ENCODE assay signal across 34 cellular contexts in the genomic region with DNA sequence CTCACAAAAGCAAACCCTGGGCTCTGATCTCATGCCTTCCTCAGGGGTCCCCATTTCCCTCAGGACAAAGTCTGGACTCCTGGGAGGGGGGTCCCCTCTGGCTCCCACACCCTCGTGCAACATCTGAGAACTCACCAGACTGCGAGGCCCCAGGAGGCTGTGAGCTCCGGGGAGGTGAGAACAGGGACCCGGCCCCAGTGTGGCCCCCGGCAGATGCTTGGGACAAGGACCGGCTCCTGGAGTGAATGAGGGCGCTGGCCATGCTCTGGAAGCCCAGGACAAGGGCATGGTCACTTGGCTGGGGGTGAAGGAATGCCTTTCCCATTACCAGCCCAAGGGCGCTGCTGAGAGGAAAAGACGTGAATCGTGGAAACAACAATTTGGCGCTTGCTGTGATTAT. TPM values are rescaled to one million over a fixed set of nuclear protein-coding genes. Genes with fewer than 3 reads are reported as not detected.
"Had no signal": no experiment of that assay in that cellular context is flagged by ENCODE, and none has a peak within 500 bp of the region (broad histone marks: within the 10 kb centered on the region; RNA-seq: fewer than 3 reads in every experiment).

No MANE protein-coding gene starts in this region.

- H3K9me3 Mint-ChIP-seq: activated CD4-positive, alpha-beta memory T cell treated with anti-CD3 and anti-CD28 coated beads, Interleukin-2, amount 10 ng/mL, durations not matched to agents 7 days and 5 days; activated CD4-positive, alpha-beta T cell treated with anti-CD3 and anti-CD28 coated beads, Interleukin-2, amount 10 ng/mL, durations not matched to agents 7 days and 5 days; activated naive CD4-positive, alpha-beta T cell treated with anti-CD3 and anti-CD28 coated beads, Interleukin-2, amount 10 ng/mL, durations not matched to agents 7 days and 5 days; activated naive CD4-positive, alpha-beta T cell treated with anti-CD3 and anti-CD28 coated beads, Interleukin-2, amount 50 U/mL, for 72 hours; activated naive CD8-positive, alpha-beta T cell treated with anti-CD3 and anti-CD28 coated beads, Interleukin-2, amount 10 ng/mL, durations not matched to agents 7 days and 5 days; activated T-cell treated with anti-CD3 and anti-CD28 coated beads, Interleukin-2, amount 50 U/mL, for 24 hours; activated T-cell treated with anti-CD3 and anti-CD28 coated beads, Interleukin-2, amount 50 U/mL, for 72 hours; WTC11 had no signal

- H3K27ac ChIP-seq: ascending aorta, breast epithelium, cardiac muscle cell, colonic mucosa, epithelial cell of prostate, esophagus squamous epithelium, gastroesophageal sphincter, heart right ventricle, VCaP had no signal

- H3K36me3 ChIP-seq: ascending aorta, breast epithelium, cardiac muscle cell, colonic mucosa, esophagus squamous epithelium, gastroesophageal sphincter, heart right ventricle had no signal

- H3K4me1 ChIP-seq: ascending aorta, breast epithelium, colonic mucosa, esophagus squamous epithelium, gastroesophageal sphincter had no signal

- ATAC-seq: activated naive CD4-positive, alpha-beta T cell treated with anti-CD3 and anti-CD28 coated beads, Interleukin-2, amount 50 U/mL, for 72 hours; activated T-cell treated with anti-CD3 and anti-CD28 coated beads, Interleukin-2, amount 50 U/mL, for 72 hours; gastroesophageal sphincter had no signal

- FAIRE-seq: endometrium, endothelial cell of umbilical vein had no signal

- H3K4me1 Mint-ChIP-seq: activated CD4-positive, alpha-beta memory T cell treated with anti-CD3 and anti-CD28 coated beads, Interleukin-2, amount 10 ng/mL, durations not matched to agents 7 days and 5 days; activated CD4-positive, alpha-beta T cell treated with anti-CD3 and anti-CD28 coated beads, Interleukin-2, amount 10 ng/mL, durations not matched to agents 7 days and 5 days; activated naive CD4-positive, alpha-beta T cell treated with anti-CD3 and anti-CD28 coated beads, Interleukin-2, amount 10 ng/mL, durations not matched to agents 7 days and 5 days; activated naive CD8-positive, alpha-beta T cell treated with anti-CD3 and anti-CD28 coated beads, Interleukin-2, amount 10 ng/mL, durations not matched to agents 7 days and 5 days had no signal

- H3K4me3 Mint-ChIP-seq: activated CD4-positive, alpha-beta memory T cell treated with anti-CD3 and anti-CD28 coated beads, Interleukin-2, amount 10 ng/mL, durations not matched to agents 7 days and 5 days; activated CD4-positive, alpha-beta T cell treated with anti-CD3 and anti-CD28 coated beads, Interleukin-2, amount 10 ng/mL, durations not matched to agents 7 days and 5 days; activated naive CD4-positive, alpha-beta T cell treated with anti-CD3 and anti-CD28 coated beads, Interleukin-2, amount 10 ng/mL, durations not matched to agents 7 days and 5 days; activated naive CD8-positive, alpha-beta T cell treated with anti-CD3 and anti-CD28 coated beads, Interleukin-2, amount 10 ng/mL, durations not matched to agents 7 days and 5 days; activated T-cell treated with anti-CD3 and anti-CD28 coated beads, Interleukin-2, amount 50 U/mL, for 24 hours; activated T-cell treated with anti-CD3 and anti-CD28 coated beads, Interleukin-2, amount 50 U/mL, for 72 hours; brain; WTC11 had no signal

- H3K9me3 ChIP-seq: ascending aorta, breast epithelium, colonic mucosa, esophagus squamous epithelium, gastroesophageal sphincter, heart right ventricle had no signal

- H3K36me3 Mint-ChIP-seq: activated naive CD4-positive, alpha-beta T cell treated with anti-CD3 and anti-CD28 coated beads, Interleukin-2, amount 10 ng/mL, durations not matched to agents 7 days and 5 days; activated naive CD4-positive, alpha-beta T cell treated with anti-CD3 and anti-CD28 coated beads, Interleukin-2, amount 50 U/mL, for 72 hours; activated naive CD8-positive, alpha-beta T cell treated with anti-CD3 and anti-CD28 coated beads, Interleukin-2, amount 10 ng/mL, durations not matched to agents 7 days and 5 days; brain; WTC11 had no signal

- H3K27me3 Mint-ChIP-seq: activated CD4-positive, alpha-beta T cell treated with anti-CD3 and anti-CD28 coated beads, Interleukin-2, amount 10 ng/mL, durations not matched to agents 7 days and 5 days; activated naive CD8-positive, alpha-beta T cell treated with anti-CD3 and anti-CD28 coated beads, Interleukin-2, amount 10 ng/mL, durations not matched to agents 7 days and 5 days; activated T-cell treated with anti-CD3 and anti-CD28 coated beads, Interleukin-2, amount 50 U/mL, for 24 hours had no signal

- H3K27ac Mint-ChIP-seq: activated CD4-positive, alpha-beta memory T cell treated with anti-CD3 and anti-CD28 coated beads, Interleukin-2, amount 10 ng/mL, durations not matched to agents 7 days and 5 days; activated CD4-positive, alpha-beta T cell treated with anti-CD3 and anti-CD28 coated beads, Interleukin-2, amount 10 ng/mL, durations not matched to agents 7 days and 5 days; activated naive CD4-positive, alpha-beta T cell treated with anti-CD3 and anti-CD28 coated beads, Interleukin-2, amount 10 ng/mL, durations not matched to agents 7 days and 5 days; activated naive CD4-positive, alpha-beta T cell treated with anti-CD3 and anti-CD28 coated beads, Interleukin-2, amount 50 U/mL, for 72 hours; activated naive CD8-positive, alpha-beta T cell treated with anti-CD3 and anti-CD28 coated beads, Interleukin-2, amount 10 ng/mL, durations not matched to agents 7 days and 5 days; activated T-cell treated with anti-CD3 and anti-CD28 coated beads, Interleukin-2, amount 50 U/mL, for 24 hours; activated T-cell treated with anti-CD3 and anti-CD28 coated beads, Interleukin-2, amount 50 U/mL, for 72 hours; WTC11 had no signal

- H3K27me3 ChIP-seq: ascending aorta, breast epithelium, cardiac muscle cell, colonic mucosa, heart right ventricle had no signal

- DNase-seq: activated CD4-positive, alpha-beta memory T cell treated with anti-CD3 and anti-CD28 coated beads, Interleukin-2, amount 10 ng/mL, durations not matched to agents 7 days and 5 days; activated CD4-positive, alpha-beta T cell treated with anti-CD3 and anti-CD28 coated beads for 1 hour; activated CD4-positive, alpha-beta T cell treated with anti-CD3 and anti-CD28 coated beads for 4 hours; activated CD4-positive, alpha-beta T cell treated with anti-CD3 and anti-CD28 coated beads, Interleukin-2, amount 10 ng/mL, durations not matched to agents 7 days and 5 days; activated CD4-positive, alpha-beta T cell treated with anti-CD3 and anti-CD28 coated beads, Interleukin-2, amount 50 U/mL, for 4 hours; activated CD8-positive, alpha-beta memory T cell treated with anti-CD3 and anti-CD28 coated beads, Interleukin-2, amount 50 U/mL, for 48 hours; activated gamma-delta T cell; activated naive CD4-positive, alpha-beta T cell; activated naive CD4-positive, alpha-beta T cell treated with anti-CD3 and anti-CD28 coated beads, Interleukin-2, amount 10 ng/mL, durations not matched to agents 7 days and 5 days; activated naive CD8-positive, alpha-beta T cell treated with anti-CD3 and anti-CD28 coated beads, Interleukin-2, amount 10 ng/mL, durations not matched to agents 7 days and 5 days; activated T-cell treated with anti-CD3 and anti-CD28 coated beads for 4 hours; activated T-cell treated with anti-CD3 and anti-CD28 coated beads, Interleukin-2, amount 50 U/mL, for 24 hours; activated T-cell treated with anti-CD3 and anti-CD28 coated beads, Interleukin-2, amount 50 U/mL, for 72 hours; central memory CD4-positive, alpha-beta T cell; cerebellar nuclear complex; colonic mucosa; effector CD8-positive, alpha-beta T cell; esophagus squamous epithelium; foreskin melanocyte; heart right ventricle; T-helper 2 cell had no signal

- H3K4me3 ChIP-seq: ascending aorta, breast epithelium, cardiac muscle cell, colonic mucosa, esophagus squamous epithelium, gastroesophageal sphincter, heart right ventricle had no signal

RNA-seq across cellular contexts. Expression of a gene that starts 48.0 kb away (rescaled TPM):
- total RNA-seq: activated CD4-positive, alpha-beta memory T cell treated with anti-CD3 and anti-CD28 coated beads, Interleukin-2, amount 10 ng/mL, durations not matched to agents 7 days and 5 days; activated CD4-positive, alpha-beta T cell treated with anti-CD3 and anti-CD28 coated beads, Interleukin-2, amount 10 ng/mL, durations not matched to agents 7 days and 5 days; activated naive CD4-positive, alpha-beta T cell treated with anti-CD3 and anti-CD28 coated beads, Interleukin-2, amount 50 U/mL, for 72 hours; activated naive CD8-positive, alpha-beta T cell treated with anti-CD3 and anti-CD28 coated beads, Interleukin-2, amount 10 ng/mL, durations not matched to agents 7 days and 5 days; fibroblast of lung; fibroblast of villous mesenchyme had no signal
